Comparison of ENCODE assay signal across 33 cellular contexts in the genomic region with DNA sequence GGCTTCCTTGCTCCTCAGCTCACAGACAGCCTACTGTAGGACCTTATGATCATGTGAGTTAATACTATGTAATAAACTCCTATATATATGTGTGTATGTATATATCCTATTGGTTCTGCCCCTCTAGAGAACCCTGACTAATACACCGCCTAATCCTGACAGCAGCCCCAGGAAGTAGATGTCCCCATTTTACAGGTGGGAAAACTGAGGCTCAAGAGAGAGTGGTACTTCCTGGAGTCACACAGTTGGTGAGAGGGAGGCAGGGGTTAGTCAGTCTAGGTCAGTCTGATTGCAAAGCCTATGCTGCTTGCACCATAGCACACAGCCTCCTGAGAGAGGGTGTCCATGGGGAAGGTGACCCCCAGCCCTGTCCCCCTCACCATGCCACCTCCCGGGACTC. TPM values are rescaled to one million over a fixed set of nuclear protein-coding genes. Genes with fewer than 3 reads are reported as not detected.
"Had no signal": no experiment of that assay in that cellular context is flagged by ENCODE, and none has a peak within 500 bp of the region (broad histone marks: within the 10 kb centered on the region; RNA-seq: fewer than 3 reads in every experiment).

No MANE protein-coding gene starts in this region.

- H3K9me3 Mint-ChIP-seq: stimulated activated naive CD8-positive, alpha-beta T cell treated with anti-CD3 and anti-CD28 coated beads, Interleukin-15, Interleukin-2, amounts not matched to agents 100 ng/mL and 50 ng/mL, for 24 hours had no signal

- FAIRE-seq: urothelium cell line had no signal

- H3K36me3 ChIP-seq: stomach, suprapubic skin, thoracic aorta, thyroid gland, tibial artery, tibial nerve, transverse colon, upper lobe of left lung, upper lobe of right lung, uterus, vagina had no signal

- DNase-seq: stimulated activated CD4-positive, alpha-beta T cell treated with anti-CD3 and anti-CD28 coated beads, Interleukin-2, amount 100 ng/mL, for 48 hours; stimulated activated CD4-positive, alpha-beta T cell treated with anti-CD3 and anti-CD28 coated beads, Interleukin-4, amount 100 ng/mL, for 1 hour; stimulated activated CD4-positive, alpha-beta T cell treated with anti-CD3 and anti-CD28 coated beads, Interleukin-4, amount 100 ng/mL, for 24 hours; stimulated activated CD4-positive, alpha-beta T cell treated with anti-CD3 and anti-CD28 coated beads, Interleukin-4, amount 100 ng/mL, for 4 hours; stimulated activated CD8-positive, alpha-beta memory T cell treated with anti-CD3 and anti-CD28 coated beads, Interleukin-4, amount 100 ng/mL, for 48 hours; stimulated activated naive B cell treated with anti-CD40 and anti-IgM and Interleukin-4, amounts not matched to agents 10 μg/mL and 1 μg/mL and 100 μg/mL, for 72 hours; stimulated activated naive CD4-positive, alpha-beta T cell; stimulated activated naive CD4-positive, alpha-beta T cell treated with Interleukin-2 at 50 U/mL for 16 hours; stimulated activated naive CD8-positive, alpha-beta T cell treated with anti-CD3 and anti-CD28 coated beads, Interleukin-15, amount 100 ng/mL, for 72 hours; stimulated activated naive CD8-positive, alpha-beta T cell treated with anti-CD3 and anti-CD28 coated beads, Interleukin-15, Interleukin-2, amounts not matched to agents 100 U/mL and 50 U/mL, for 24 hours; stomach; substantia nigra; testis; thyroid gland; tibial artery; transverse colon; trophoblast cell; upper lobe of left lung; upper lobe of right lung; uterus had no signal

- H3K36me3 Mint-ChIP-seq: stimulated activated effector memory CD8-positive, alpha-beta T cell treated with anti-CD3 and anti-CD28 coated beads, Interleukin-12 subunit alpha, Interleukin-12 subunit beta, amount 100 ng/mL, for 72 hours; stimulated activated memory B cell treated with anti-CD40 and anti-IgM and Interleukin-4, amounts not matched to agents 10 μg/mL and 1 μg/mL and 100 μg/mL, for 72 hours; stimulated activated naive B cell treated with anti-CD40 and anti-IgM and Interleukin-4, amounts not matched to agents 10 μg/mL and 1 μg/mL and 100 μg/mL, for 72 hours; type B pancreatic cell had no signal

- ATAC-seq: stimulated activated effector memory CD8-positive, alpha-beta T cell treated with anti-CD3 and anti-CD28 coated beads, Interleukin-12 subunit alpha, Interleukin-12 subunit beta, amount 100 ng/mL, for 72 hours; stimulated activated memory B cell treated with anti-CD40 and anti-IgM and Interleukin-4, amounts not matched to agents 10 μg/mL and 1 μg/mL and 100 μg/mL, for 72 hours; stimulated activated naive B cell treated with anti-CD40 and anti-IgM and Interleukin-4, amounts not matched to agents 10 μg/mL and 1 μg/mL and 100 μg/mL, for 72 hours; stimulated activated naive CD8-positive, alpha-beta T cell treated with anti-CD3 and anti-CD28 coated beads, Interleukin-15, amount 100 ng/mL, for 72 hours; stimulated activated naive CD8-positive, alpha-beta T cell treated with anti-CD3 and anti-CD28 coated beads, Interleukin-15, Interleukin-2, amounts not matched to agents 100 U/mL and 50 U/mL, for 24 hours; upper lobe of right lung had no signal

- H3K27ac ChIP-seq: stomach, suprapubic skin, testis, thoracic aorta, thyroid gland, tibial artery, tibial nerve, transverse colon, upper lobe of left lung, upper lobe of right lung, uterus, vagina had no signal

- H3K27me3 ChIP-seq: stomach, suprapubic skin, testis, thyroid gland, tibial artery, tibial nerve, transverse colon, upper lobe of left lung, upper lobe of right lung, uterus, vagina had no signal

- H3K4me3 Mint-ChIP-seq: stimulated activated effector memory CD8-positive, alpha-beta T cell treated with anti-CD3 and anti-CD28 coated beads, Interleukin-12 subunit alpha, Interleukin-12 subunit beta, amount 100 ng/mL, for 72 hours; stimulated activated memory B cell treated with anti-CD40 and anti-IgM and Interleukin-4, amounts not matched to agents 10 μg/mL and 1 μg/mL and 100 μg/mL, for 72 hours; stimulated activated naive B cell treated with anti-CD40 and anti-IgM and Interleukin-4, amounts not matched to agents 10 μg/mL and 1 μg/mL and 100 μg/mL, for 72 hours; stimulated activated naive CD8-positive, alpha-beta T cell treated with anti-CD3 and anti-CD28 coated beads, Interleukin-15, amount 100 ng/mL, for 72 hours; stimulated activated naive CD8-positive, alpha-beta T cell treated with anti-CD3 and anti-CD28 coated beads, Interleukin-15, Interleukin-2, amounts not matched to agents 100 ng/mL and 50 ng/mL, for 24 hours; type B pancreatic cell had no signal

- H3K4me3 ChIP-seq: stomach, suprapubic skin, testis, thoracic aorta, thyroid gland, tibial artery, tibial nerve, transverse colon, upper lobe of left lung, upper lobe of right lung, uterus, vagina had no signal

- H3K4me1 Mint-ChIP-seq: stimulated activated effector memory CD8-positive, alpha-beta T cell treated with anti-CD3 and anti-CD28 coated beads, Interleukin-12 subunit alpha, Interleukin-12 subunit beta, amount 100 ng/mL, for 72 hours; stimulated activated memory B cell treated with anti-CD40 and anti-IgM and Interleukin-4, amounts not matched to agents 10 μg/mL and 1 μg/mL and 100 μg/mL, for 72 hours; stimulated activated naive B cell treated with anti-CD40 and anti-IgM and Interleukin-4, amounts not matched to agents 10 μg/mL and 1 μg/mL and 100 μg/mL, for 72 hours; stimulated activated naive CD8-positive, alpha-beta T cell treated with anti-CD3 and anti-CD28 coated beads, Interleukin-15, amount 100 ng/mL, for 72 hours had no signal

- H3K27ac Mint-ChIP-seq: stimulated activated effector memory CD8-positive, alpha-beta T cell treated with anti-CD3 and anti-CD28 coated beads, Interleukin-12 subunit alpha, Interleukin-12 subunit beta, amount 100 ng/mL, for 72 hours; stimulated activated memory B cell treated with anti-CD40 and anti-IgM and Interleukin-4, amounts not matched to agents 10 μg/mL and 1 μg/mL and 100 μg/mL, for 72 hours; stimulated activated naive B cell treated with anti-CD40 and anti-IgM and Interleukin-4, amounts not matched to agents 10 μg/mL and 1 μg/mL and 100 μg/mL, for 72 hours; stimulated activated naive CD8-positive, alpha-beta T cell treated with anti-CD3 and anti-CD28 coated beads, Interleukin-15, amount 100 ng/mL, for 72 hours; stimulated activated naive CD8-positive, alpha-beta T cell treated with anti-CD3 and anti-CD28 coated beads, Interleukin-15, Interleukin-2, amounts not matched to agents 100 ng/mL and 50 ng/mL, for 24 hours; type B pancreatic cell had no signal

- H3K9me3 ChIP-seq: suprapubic skin, testis, thoracic aorta, thyroid gland, tibial artery, tibial nerve, transverse colon, upper lobe of left lung, upper lobe of right lung, uterus, vagina had no signal

- H3K4me1 ChIP-seq: stomach, suprapubic skin, testis, thyroid gland, tibial artery, tibial nerve, transverse colon, upper lobe of left lung, upper lobe of right lung, uterus, vagina had no signal

RNA-seq across cellular contexts. Expression of a gene that starts 42.7 kb away (rescaled TPM):
- total RNA-seq: stomach, subcutaneous adipose tissue, suprapubic skin, temporal lobe, thoracic aorta, tibial nerve, transverse colon, upper lobe of left lung, upper lobe of right lung, ureter, urinary bladder, uterus, vagina had no signal
- polyA plus RNA-seq: stomach, urinary bladder had no signal
